Comparison of ENCODE assay signal across 1 cellular context in the genomic region with DNA sequence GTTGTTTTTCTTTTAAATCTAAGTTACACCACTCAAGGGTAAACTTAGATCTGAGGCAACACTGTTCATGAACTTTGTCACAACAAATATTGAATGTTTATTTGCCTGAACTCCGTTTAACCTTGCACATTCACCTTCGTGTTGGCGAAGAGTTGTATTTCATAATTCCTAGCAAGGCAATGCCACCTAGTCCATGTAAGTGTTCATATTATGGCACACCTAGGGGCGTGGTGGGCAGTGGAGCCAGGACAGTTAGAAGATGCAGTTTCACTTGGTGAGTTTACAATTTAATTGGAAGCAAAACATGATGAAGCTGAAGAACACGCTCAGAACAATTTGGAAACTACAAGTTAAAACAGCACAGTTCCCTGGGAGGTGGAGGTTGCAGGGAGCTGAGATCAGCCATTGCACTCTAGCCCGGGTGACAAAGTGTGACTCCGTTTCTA.
TF ChIP-seq lines count a peak whose summit lies in the region.

No MANE protein-coding gene starts in this region.

TF ChIP-seq in HepG2, 621 proteins besides CTCF, POLR2A, EP300 and RAD21 (continued from another document):
- TF ChIP-seq, protein P1, sequence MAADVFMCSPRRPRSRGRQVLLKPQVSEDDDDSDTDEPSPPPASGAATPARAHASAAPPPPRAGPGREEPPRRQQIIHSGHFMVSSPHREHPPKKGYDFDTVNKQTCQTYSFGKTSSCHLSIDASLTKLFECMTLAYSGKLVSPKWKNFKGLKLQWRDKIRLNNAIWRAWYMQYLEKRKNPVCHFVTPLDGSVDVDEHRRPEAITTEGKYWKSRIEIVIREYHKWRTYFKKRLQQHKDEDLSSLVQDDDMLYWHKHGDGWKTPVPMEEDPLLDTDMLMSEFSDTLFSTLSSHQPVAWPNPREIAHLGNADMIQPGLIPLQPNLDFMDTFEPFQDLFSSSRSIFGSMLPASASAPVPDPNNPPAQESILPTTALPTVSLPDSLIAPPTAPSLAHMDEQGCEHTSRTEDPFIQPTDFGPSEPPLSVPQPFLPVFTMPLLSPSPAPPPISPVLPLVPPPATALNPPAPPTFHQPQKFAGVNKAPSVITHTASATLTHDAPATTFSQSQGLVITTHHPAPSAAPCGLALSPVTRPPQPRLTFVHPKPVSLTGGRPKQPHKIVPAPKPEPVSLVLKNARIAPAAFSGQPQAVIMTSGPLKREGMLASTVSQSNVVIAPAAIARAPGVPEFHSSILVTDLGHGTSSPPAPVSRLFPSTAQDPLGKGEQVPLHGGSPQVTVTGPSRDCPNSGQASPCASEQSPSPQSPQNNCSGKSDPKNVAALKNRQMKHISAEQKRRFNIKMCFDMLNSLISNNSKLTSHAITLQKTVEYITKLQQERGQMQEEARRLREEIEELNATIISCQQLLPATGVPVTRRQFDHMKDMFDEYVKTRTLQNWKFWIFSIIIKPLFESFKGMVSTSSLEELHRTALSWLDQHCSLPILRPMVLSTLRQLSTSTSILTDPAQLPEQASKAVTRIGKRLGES (CRISPR knock-in tag; IDR thresholded peaks at IDR 0.05; ENCODE audit: borderline replicate concordance) = no peak
- TF ChIP-seq SMAD1 (CRISPR knock-in tag; IDR thresholded peaks at IDR 0.05; ENCODE audit: borderline replicate concordance, low read depth) = no peak
- TF ChIP-seq, protein P2, sequence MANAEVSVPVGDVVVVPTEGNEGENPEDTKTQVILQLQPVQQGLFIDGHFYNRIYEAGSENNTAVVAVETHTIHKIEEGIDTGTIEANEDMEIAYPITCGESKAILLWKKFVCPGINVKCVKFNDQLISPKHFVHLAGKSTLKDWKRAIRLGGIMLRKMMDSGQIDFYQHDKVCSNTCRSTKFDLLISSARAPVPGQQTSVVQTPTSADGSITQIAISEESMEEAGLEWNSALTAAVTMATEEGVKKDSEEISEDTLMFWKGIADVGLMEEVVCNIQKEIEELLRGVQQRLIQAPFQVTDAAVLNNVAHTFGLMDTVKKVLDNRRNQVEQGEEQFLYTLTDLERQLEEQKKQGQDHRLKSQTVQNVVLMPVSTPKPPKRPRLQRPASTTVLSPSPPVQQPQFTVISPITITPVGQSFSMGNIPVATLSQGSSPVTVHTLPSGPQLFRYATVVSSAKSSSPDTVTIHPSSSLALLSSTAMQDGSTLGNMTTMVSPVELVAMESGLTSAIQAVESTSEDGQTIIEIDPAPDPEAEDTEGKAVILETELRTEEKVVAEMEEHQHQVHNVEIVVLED (CRISPR knock-in tag; IDR thresholded peaks at IDR 0.05; ENCODE audit: borderline replicate concordance) = no peak
- peak; percentile 91 for TF ChIP-seq TBX3 (IDR thresholded peaks at IDR 0.05; ENCODE audit: borderline replicate concordance)
- peak; percentile 68; the same call in 1 of the 2 replicates for TF ChIP-seq CBFB (CRISPR knock-in tag; IDR thresholded peaks at IDR 0.05)
- peak; percentile 75 for TF ChIP-seq HOXA3 (CRISPR knock-in tag; IDR thresholded peaks at IDR 0.05)
- TF ChIP-seq ELF1 (CRISPR knock-in tag; IDR thresholded peaks at IDR 0.05) = peak; percentile 23; the same call in 1 of the 2 replicates
- no peak for TF ChIP-seq RBFOX2 (IDR thresholded peaks at IDR 0.05; ENCODE audit: low read depth, low read length)
- TF ChIP-seq ZNF747 (CRISPR knock-in tag; IDR thresholded peaks at IDR 0.05; ENCODE audit: borderline replicate concordance) = peak; percentile 62; the same call in 1 of the 2 replicates
- no peak for TF ChIP-seq FOSL1 (CRISPR knock-in tag; IDR thresholded peaks at IDR 0.05; ENCODE audit: borderline replicate concordance)
- TF ChIP-seq ZNF841 (CRISPR knock-in tag; IDR thresholded peaks at IDR 0.05; ENCODE audit: borderline replicate concordance) = no peak
- no peak for TF ChIP-seq ZNF501 (CRISPR knock-in tag; IDR thresholded peaks at IDR 0.05)
- TF ChIP-seq, protein P3, sequence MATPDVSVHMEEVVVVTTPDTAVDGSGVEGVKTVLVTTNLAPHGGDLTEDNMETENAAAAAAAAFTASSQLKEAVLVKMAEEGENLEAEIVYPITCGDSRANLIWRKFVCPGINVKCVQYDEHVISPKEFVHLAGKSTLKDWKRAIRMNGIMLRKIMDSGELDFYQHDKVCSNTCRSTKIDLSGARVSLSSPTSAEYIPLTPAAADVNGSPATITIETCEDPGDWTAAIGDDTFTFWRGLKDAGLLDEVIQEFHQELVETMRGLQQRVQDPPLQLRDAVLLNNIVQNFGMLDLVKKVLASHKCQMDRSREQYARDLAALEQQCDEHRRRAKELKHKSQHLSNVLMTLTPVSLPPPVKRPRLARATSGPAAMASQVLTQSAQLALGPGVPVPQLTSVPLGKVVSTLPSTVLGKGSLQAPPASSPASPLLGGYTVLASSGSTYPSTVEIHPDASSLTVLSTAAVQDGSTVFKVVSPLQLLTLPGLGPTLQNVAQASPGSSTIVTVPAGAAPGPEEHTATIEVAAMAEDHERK (CRISPR knock-in tag; IDR thresholded peaks at IDR 0.05; ENCODE audit: low read depth) = no peak
- no peak for TF ChIP-seq ZNF737 (CRISPR knock-in tag; IDR thresholded peaks at IDR 0.05; ENCODE audit: borderline replicate concordance)
- TF ChIP-seq NRL (CRISPR knock-in tag; IDR thresholded peaks at IDR 0.05; ENCODE audit: borderline replicate concordance) = no peak
- TF ChIP-seq ATF1 (CRISPR knock-in tag; IDR thresholded peaks at IDR 0.05) = peak; percentile 54; the same call in 1 of the 2 replicates
- TF ChIP-seq ZFX (CRISPR knock-in tag; IDR thresholded peaks at IDR 0.05; ENCODE audit: low read depth) = no peak
- TF ChIP-seq CREM (IDR thresholded peaks at IDR 0.05) = peak; percentile 91
- TF ChIP-seq CREM (CRISPR knock-in tag; IDR thresholded peaks at IDR 0.05) = no peak
- TF ChIP-seq ZBTB7B (CRISPR knock-in tag; IDR thresholded peaks at IDR 0.05) = peak; percentile 67; the same call in 1 of the 2 replicates
- peak; percentile 96 for TF ChIP-seq NCOA1 (CRISPR knock-in tag; IDR thresholded peaks at IDR 0.05)
- peak; percentile 63; the same call in 1 of the 2 replicates for TF ChIP-seq AKAP8 (CRISPR knock-in tag; IDR thresholded peaks at IDR 0.05)
- no peak for TF ChIP-seq ZNF230 (CRISPR knock-in tag; IDR thresholded peaks at IDR 0.05)
- TF ChIP-seq ZBTB20 (CRISPR knock-in tag; IDR thresholded peaks at IDR 0.05; ENCODE audit: borderline replicate concordance, low read depth) = peak; percentile 92
